Comparison of ENCODE assay signal across 8 cellular contexts in genomic region chr10:113108180-113108835, GRCh38.
DNase-seq lines count a peak whose midpoint lies in the region; ATAC-seq and TF ChIP-seq lines count a peak whose summit lies in the region.

No MANE protein-coding gene starts in this region.

- peaks cover 12% of the 10 kb centered on the region for H3K4me1 ChIP-seq in Caco-2
- H3K4me1 ChIP-seq in Loucy (ENCODE audit: insufficient read depth, low read length, poor library complexity, severe bottlenecking) = peaks cover 9% of the 10 kb centered on the region
- H3K4me1 ChIP-seq in left lung = peaks cover 0 to 5% of the 10 kb centered on the region in 2 donors

- DNase-seq in Caco-2 (peak in 1 of 2 experiments; percentile 68), left lung (peak in 1 of 2 donors; percentile 85), coronary artery (ENCODE audit: low spot score) (no peak), Ammon's horn (ENCODE audit: low spot score) (no peak), NCI-H1092 (lab: John Stamatoyannopoulos, UW) (no peak), NCI-H128 (lab: John Stamatoyannopoulos, UW; ENCODE audit: unreplicated experiment) (no peak)
- peak; percentile 29 for DNase-seq in activated naive CD8-positive, alpha-beta T cell treated with anti-CD3 and anti-CD28 coated beads for 36 hours

- no TSS peak for BruUV-seq in Caco-2 (replicated peaks; lab: Mats Ljungman, UMichigan)

- H3K4me2 ChIP-seq in Loucy (ENCODE audit: low read depth, low read length, poor library complexity, severe bottlenecking) = no peak overlapping the region

- CTCF ChIA-PET in Caco-2 (lab: Charles Lee) = no interaction called here

- no peaks in the 10 kb centered on the region for H3K79me2 ChIP-seq in Loucy (ENCODE audit: insufficient read depth, low read length)

- H3K9me3 ChIP-seq in Caco-2 (no peaks in the 10 kb centered on the region), Loucy (ENCODE audit: insufficient read depth, low read depth, low read length) (no peaks in the 10 kb centered on the region), left lung (no peaks in the 10 kb centered on the region)

- peaks cover 15% of the 10 kb centered on the region for H3K4me1 Mint-ChIP-seq in Caco-2 (ENCODE audit: low read depth, unreplicated experiment)
- H3K4me1 Mint-ChIP-seq in activated naive CD8-positive, alpha-beta T cell treated with anti-CD3 and anti-CD28 coated beads for 36 hours = no peaks in the 10 kb centered on the region

- intact Hi-C loops in Caco-2 (cut with micrococcal nuclease; ENCODE audit: unreplicated experiment) = no loop called here
- intact Hi-C loops in left lung (cut with DNase I) = no loop called here

- H3K4me3 ChIP-seq in Caco-2 (ENCODE audit: low read depth, low read length) = no peak overlapping the region
- no peak overlapping the region for H3K4me3 ChIP-seq in Loucy (ENCODE audit: low read length, poor library complexity, severe bottlenecking)
- H3K4me3 ChIP-seq in left lung = no peak overlapping the region
- no peak overlapping the region for H3K4me3 ChIP-seq in coronary artery

- no peaks in the 10 kb centered on the region for H3K27me3 ChIP-seq in Caco-2 (replicated peaks; ENCODE audit: control insufficient read depth, insufficient read depth, low read length)
- no peaks in the 10 kb centered on the region for H3K27me3 ChIP-seq in Loucy (ENCODE audit: insufficient read depth, low read length, poor library complexity, severe bottlenecking)
- no peaks in the 10 kb centered on the region for H3K27me3 ChIP-seq in left lung

- peaks cover 10% of the 10 kb centered on the region for H4K20me1 ChIP-seq in Loucy (ENCODE audit: insufficient read depth, low read length, poor library complexity, severe bottlenecking)

- ATAC-seq in left lung = peak; percentile 34

- H3K9me3 Mint-ChIP-seq in Caco-2 (ENCODE audit: unreplicated experiment) = no peaks in the 10 kb centered on the region
- H3K9me3 Mint-ChIP-seq in activated naive CD8-positive, alpha-beta T cell treated with anti-CD3 and anti-CD28 coated beads for 36 hours = no peaks in the 10 kb centered on the region

- no peak overlapping the region for H2AFZ ChIP-seq in Loucy (ENCODE audit: low read length)

- POLR2A ChIA-PET in Caco-2 (lab: Charles Lee) = no interaction called here

- peaks cover 26% of the 10 kb centered on the region for H3K36me3 Mint-ChIP-seq in Caco-2 (ENCODE audit: insufficient read depth, unreplicated experiment)
- H3K36me3 Mint-ChIP-seq in activated naive CD8-positive, alpha-beta T cell treated with anti-CD3 and anti-CD28 coated beads for 36 hours = no peaks in the 10 kb centered on the region

- H3K27ac Mint-ChIP-seq in Caco-2 (ENCODE audit: unreplicated experiment) = no peak overlapping the region
- no peak overlapping the region for H3K27ac Mint-ChIP-seq in activated naive CD8-positive, alpha-beta T cell treated with anti-CD3 and anti-CD28 coated beads for 36 hours

- no peak overlapping the region for H3K4me3 Mint-ChIP-seq in Caco-2 (ENCODE audit: unreplicated experiment)
- no peak overlapping the region for H3K4me3 Mint-ChIP-seq in activated naive CD8-positive, alpha-beta T cell treated with anti-CD3 and anti-CD28 coated beads for 36 hours

- H3F3A ChIP-seq in Loucy (ENCODE audit: low read depth) = no peaks in the 10 kb centered on the region

- no peaks in the 10 kb centered on the region for H3K9me2 ChIP-seq in Loucy (replicated peaks; ENCODE audit: low read depth, low read length)

- H3K27me3 Mint-ChIP-seq in Caco-2 (ENCODE audit: insufficient read depth, unreplicated experiment) = no peaks in the 10 kb centered on the region
- peaks cover 4% of the 10 kb centered on the region for H3K27me3 Mint-ChIP-seq in activated naive CD8-positive, alpha-beta T cell treated with anti-CD3 and anti-CD28 coated beads for 36 hours

- H3K36me3 ChIP-seq in Caco-2 (ENCODE audit: control insufficient read depth, insufficient read depth, low read length) (peaks cover 1% of the 10 kb centered on the region; the same call in 1 of the 2 replicates), Loucy (ENCODE audit: insufficient read depth, low read length) (no peaks in the 10 kb centered on the region), left lung (peaks cover 0 to 3% of the 10 kb centered on the region in 2 donors)

- no peak overlapping the region for H3K9ac ChIP-seq in Loucy (ENCODE audit: low read depth, low read length, poor library complexity, severe bottlenecking)

- TF ChIP-seq CTCF in Caco-2 (IDR thresholded peaks at IDR 0.05; ENCODE audit: insufficient read depth in 1 of 2, low read depth in 1 of 2, low read length in 1 of 2, severe bottlenecking in 1 of 2, unreplicated experiment in 1 of 2) = peak; percentile 63 to 65
- peak; percentile 91 for TF ChIP-seq CTCF in Loucy (conservative IDR thresholded peaks at IDR 0.05; ENCODE audit: low read length)
- peak; percentile 15 to 63 for TF ChIP-seq CTCF in left lung (IDR thresholded peaks at IDR 0.05)
- no peak for TF ChIP-seq CTCF in coronary artery (IDR thresholded peaks at IDR 0.05)

- H3K27ac ChIP-seq in left lung (no peak overlapping the region), coronary artery (no peak overlapping the region)
